In genomic region chr9:36590246-36590645, GRCh38 we compare ENCODE assay signal across 21 cellular contexts.
"Had no signal": no experiment of that assay in that cellular context is flagged by ENCODE, and none has a peak within 500 bp of the region (broad histone marks: within the 10 kb centered on the region; RNA-seq: fewer than 3 reads in every experiment).

No MANE protein-coding gene starts in this region.

- H3K36me3 ChIP-seq: colonic mucosa had no signal

- ATAC-seq: activated T-helper 17 cell treated with anti-CD3 and anti-CD28 coated beads, Interleukin-2, amount 50 U/mL, for 72 hours; PC-3; T-helper 17 cell had no signal

- H3K4me3 ChIP-seq: colonic mucosa had no signal

- DNase-seq: activated B cell treated with CpG ODN at 0.5 μM for 24 hours; activated CD4-positive, alpha-beta T cell treated with anti-CD3 and anti-CD28 coated beads for 1 hour; activated CD4-positive, alpha-beta T cell treated with anti-CD3 and anti-CD28 coated beads, Interleukin-2, amount 10 ng/mL, durations not matched to agents 24 days and 14 days; activated CD4-positive, alpha-beta T cell treated with anti-CD3 and anti-CD28 coated beads, Interleukin-2, amount 50 U/mL, for 48 hours; activated gamma-delta T cell; activated naive CD4-positive, alpha-beta T cell treated with anti-CD3 and anti-CD28 coated beads for 36 hours; activated T-cell treated with anti-CD3 and anti-CD28 coated beads for 4 hours; activated T-cell treated with anti-CD3 and anti-CD28 coated beads, Interleukin-2, amount 50 U/mL, for 48 hours; amygdala; colonic mucosa; NCI-H1092; NCI-H1417 treated with DMSO at 0.1 percent for 48 hours; NCI-H187; NCI-H2081; NCI-H524; PC-3; SIG-M5; T-helper 17 cell; T-helper 9 cell had no signal

- H3K9me3 ChIP-seq: colonic mucosa had no signal

- H3K4me3 Mint-ChIP-seq: activated B cell treated with CpG ODN at 0.5 μM for 24 hours; activated CD4-positive, alpha-beta T cell treated with anti-CD3 and anti-CD28 coated beads, Interleukin-2, amount 10 ng/mL, durations not matched to agents 24 days and 14 days; activated naive CD4-positive, alpha-beta T cell treated with anti-CD3 and anti-CD28 coated beads for 36 hours; activated naive CD8-positive, alpha-beta T cell; activated T-helper 17 cell treated with anti-CD3 and anti-CD28 coated beads, Interleukin-2, amount 50 U/mL, for 72 hours; T-helper 17 cell had no signal

- H3K27ac ChIP-seq: colonic mucosa had no signal

- H3K9me3 Mint-ChIP-seq: activated B cell treated with CpG ODN at 0.5 μM for 24 hours; activated CD4-positive, alpha-beta T cell treated with anti-CD3 and anti-CD28 coated beads, Interleukin-2, amount 10 ng/mL, durations not matched to agents 24 days and 14 days; activated naive CD4-positive, alpha-beta T cell treated with anti-CD3 and anti-CD28 coated beads for 36 hours; activated T-helper 17 cell treated with anti-CD3 and anti-CD28 coated beads, Interleukin-2, amount 50 U/mL, for 72 hours had no signal

- H3K27me3 ChIP-seq: colonic mucosa had no signal

- H3K4me1 ChIP-seq: colonic mucosa had no signal

- H3K27me3 Mint-ChIP-seq: activated B cell treated with CpG ODN at 0.5 μM for 24 hours; activated CD4-positive, alpha-beta T cell treated with anti-CD3 and anti-CD28 coated beads, Interleukin-2, amount 10 ng/mL, durations not matched to agents 24 days and 14 days; activated naive CD8-positive, alpha-beta T cell; activated T-helper 17 cell treated with anti-CD3 and anti-CD28 coated beads, Interleukin-2, amount 50 U/mL, for 72 hours; T-helper 17 cell had no signal

- H3K4me1 Mint-ChIP-seq: activated B cell treated with CpG ODN at 0.5 μM for 24 hours; activated T-helper 17 cell treated with anti-CD3 and anti-CD28 coated beads, Interleukin-2, amount 50 U/mL, for 72 hours had no signal

- H3K27ac Mint-ChIP-seq: activated B cell treated with CpG ODN at 0.5 μM for 24 hours; activated CD4-positive, alpha-beta T cell treated with anti-CD3 and anti-CD28 coated beads, Interleukin-2, amount 10 ng/mL, durations not matched to agents 24 days and 14 days; activated naive CD4-positive, alpha-beta T cell treated with anti-CD3 and anti-CD28 coated beads for 36 hours; activated naive CD8-positive, alpha-beta T cell; activated T-helper 17 cell treated with anti-CD3 and anti-CD28 coated beads, Interleukin-2, amount 50 U/mL, for 72 hours; T-helper 17 cell had no signal
